ENCODE assay signal across 8 cellular contexts in genomic region chr15:82365692-82366323, GRCh38. TPM values are rescaled to one million over a fixed set of nuclear protein-coding genes. Genes with fewer than 3 reads are reported as not detected.
DNase-seq lines count a peak whose midpoint lies in the region; ATAC-seq, FAIRE-seq and TF ChIP-seq lines count a peak whose summit lies in the region.
"Not testable (repeated sequence)": the region's sequence is repeated elsewhere in the genome, so short reads cannot be mapped to it uniquely, and the experiment has no call there.

No MANE protein-coding gene starts in this region.

- intact Hi-C loops in K562 (cut with micrococcal nuclease); left cardiac atrium (cut with DNase I); sciatic nerve (cut with DNase I); uterus (cut with DNase I; ENCODE audit: low total_unique reads): not testable (repeated sequence)

- DNase-seq in activated CD4-positive, alpha-beta T cell treated with anti-CD3 and anti-CD28 coated beads, Interleukin-2, amount 50 U/mL, for 4 hours = peak; percentile 21 to 31
- not testable (repeated sequence) for DNase-seq in K562 (ENCODE audit: extremely low read depth in 1 of 4, low spot score in 3 of 4); sciatic nerve (ENCODE audit: low spot score)
- DNase-seq in left cardiac atrium (peak; percentile 21), uterus (peak; percentile 31 to 39)

- not testable (repeated sequence) for TF ChIP-seq POLR2A in K562 (conservative IDR thresholded peaks at IDR 0.05); uterus (IDR thresholded peaks at IDR 0.05)

- not testable (repeated sequence) for H3K9ac ChIP-seq in K562 (ENCODE audit: insufficient read depth in 1 of 2, low read depth in 2 of 2, low read length in 2 of 2)

- peak; percentile 86 for ATAC-seq in GM18511 (IDR thresholded peaks at IDR 0.05; ENCODE audit: unreplicated experiment)
- ATAC-seq in GM21737 (IDR thresholded peaks at IDR 0.05; ENCODE audit: unreplicated experiment) = peak; percentile 95
- ATAC-seq in HG03457 (IDR thresholded peaks at IDR 0.05; ENCODE audit: unreplicated experiment) = peak; percentile 94
- peak; percentile 96 for ATAC-seq in K562
- peak; percentile 82 to 90 for ATAC-seq in left cardiac atrium
- ATAC-seq in sciatic nerve = peak; percentile 78

- CTCF ChIA-PET in K562 (lab: Yijun Ruan, JAX; ENCODE audit: low intra/inter-chr PET ratio) = not testable (repeated sequence)

- H3K27ac ChIP-seq in K562 (ENCODE audit: extremely low read depth, low read depth, low read length); uterus: not testable (repeated sequence)

- TSS peak; percentile 1 for BruUV-seq in K562 (replicated peaks; lab: Mats Ljungman, UMichigan)

- H3K9me3 ChIP-seq in K562 (replicated peaks; ENCODE audit: control insufficient read depth, insufficient read depth, low read depth, low read length); uterus: not testable (repeated sequence)

- TF ChIP-seq CTCF in K562 (IDR thresholded peaks at IDR 0.05 in 2 of 3, conservative IDR thresholded peaks at IDR 0.05 in 1 of 3; ENCODE audit: insufficient read depth in 2 of 3, low read depth in 1 of 3, low read length in 3 of 3) = peak in 1 of 3 experiments; percentile 15; a peak in 1 of 6 replicates
- not testable (repeated sequence) for TF ChIP-seq CTCF in uterus (IDR thresholded peaks at IDR 0.05)

- POLR2A ChIA-PET in K562 (lab: Yijun Ruan, JAX) = not testable (repeated sequence)

- not testable (repeated sequence) for H3K9me1 ChIP-seq in K562 (ENCODE audit: control insufficient read depth, insufficient read depth, low read length)

- not testable (repeated sequence) for TF ChIP-seq EP300 in K562 (IDR thresholded peaks at IDR 0.05; ENCODE audit: low read length)

- in situ Hi-C loops in K562 (cut with MboI) = not testable (repeated sequence)

- not testable (repeated sequence) for H3K4me2 ChIP-seq in K562 (ENCODE audit: insufficient read depth, low read length)

- H3K79me2 ChIP-seq in K562 (ENCODE audit: control insufficient read depth, insufficient read depth, low read length) = not testable (repeated sequence)

- H2AFZ ChIP-seq in K562 (ENCODE audit: low read depth, low read length) = not testable (repeated sequence)

- WGBS in K562 (ENCODE audit: insufficient coverage, low coverage, missing lambda C conversion rate) = 0% methylated on average over 1 of the region's 6 CpGs

- not testable (repeated sequence) for H3K36me3 ChIP-seq in K562 (ENCODE audit: control insufficient read depth, insufficient read depth, low read length); uterus

- FAIRE-seq in K562 (lab: Jason Lieb, UNC) = not testable (repeated sequence)

- H3K4me1 ChIP-seq in K562 (replicated peaks in 1 of 2; ENCODE audit: control insufficient read depth in 2 of 2, insufficient read depth in 2 of 2, low read length in 2 of 2); uterus: not testable (repeated sequence)

- H3K27me3 ChIP-seq in K562 (ENCODE audit: control insufficient read depth in 2 of 2, insufficient read depth in 2 of 2, low read length in 2 of 2); uterus: not testable (repeated sequence)

- not testable (repeated sequence) for TF ChIP-seq RAD21 in K562 (CRISPR knock-in tag; conservative IDR thresholded peaks at IDR 0.05 in 1 of 2, IDR thresholded peaks at IDR 0.05 in 1 of 2)

- not testable (repeated sequence) for H3K4me3 ChIP-seq in K562, uterus

- H4K20me1 ChIP-seq in K562 (replicated peaks; ENCODE audit: control insufficient read depth, insufficient read depth, low read length) = not testable (repeated sequence)

RNA-seq across cellular contexts. Expression of gene GOLGA6L10, which starts 16.5 kb away (rescaled TPM):
- 10.5 and 22.9 TPM in 2 replicates for total RNA-seq in K562 (2011; cell fraction: chromatin; rRNA removed; ENCODE audit: low replicate concordance)
- 4.5 and 5.5 TPM in 2 replicates for total RNA-seq in K562 (2011; cell fraction: nucleolus; rRNA removed)
- total RNA-seq in K562 (2011; cell fraction: nucleoplasm; rRNA removed) = 22.1 and 29.5 TPM in 2 replicates
- 2.4 and 2.7 TPM in 2 replicates for total RNA-seq in K562 (2014; rRNA removed)
- total RNA-seq in K562 (2014; rRNA removed; fragmentation: Illumina TruSeq; extraction: Trizol) = 1.9 and 3.0 TPM in 2 replicates
- 2.0 TPM in 2 replicates for total RNA-seq in K562 (2015; rRNA removed; fragmentation: Illumina TruSeq; extraction: Trizol)
- total RNA-seq in K562 (2021) = 2.2 TPM in 2 replicates
- 4.0 and 4.1 TPM in 2 replicates for polyA plus RNA-seq in K562 (2011; rRNA removed)
- polyA plus RNA-seq in K562 (2011; cell fraction: cytosol; rRNA removed) = 0.22 and 0.60 TPM in 2 replicates
- polyA plus RNA-seq in K562 (2011; cell fraction: nucleus; rRNA removed) = 6.1 and 8.4 TPM in 2 replicates
- polyA plus RNA-seq in K562 (2012) = 1.3 and 3.8 TPM in 2 replicates
- 1.5 and 2.0 TPM in 2 replicates for polyA plus RNA-seq in K562 (2014; fragmentation: Illumina TruSeq; extraction: Trizol)
- polyA plus RNA-seq in K562 (2014; fragmentation: Nextera tagmentation; extraction: Ambion mirVana) = under 1 TPM; 0.32 to 0.34 TPM
- 2.7 and 7.1 TPM in 2 replicates for polyA plus RNA-seq in K562 (2014; rRNA removed)
- polyA minus RNA-seq in K562 (2011; rRNA and poly(A)+ RNA removed) = 2.1 and 2.2 TPM in 2 replicates
- 0.86 TPM in 1 of 2 replicates, not detected in the other for polyA minus RNA-seq in K562 (2011; cell fraction: cytosol; rRNA and poly(A)+ RNA removed)
- polyA minus RNA-seq in K562 (2011; cell fraction: nucleus; rRNA and poly(A)+ RNA removed) = 3.4 and 7.1 TPM in 2 replicates
- total RNA-seq in left cardiac atrium = under 1 TPM; 0.15 to 0.34 TPM
- total RNA-seq in sciatic nerve = 1.9 TPM
- 1 to 10 TPM in 2 of 4 donors, under 1 TPM in 2; under 0.01 to 6.2 (median 1.5) TPM for total RNA-seq in uterus
